In the genomic region with DNA sequence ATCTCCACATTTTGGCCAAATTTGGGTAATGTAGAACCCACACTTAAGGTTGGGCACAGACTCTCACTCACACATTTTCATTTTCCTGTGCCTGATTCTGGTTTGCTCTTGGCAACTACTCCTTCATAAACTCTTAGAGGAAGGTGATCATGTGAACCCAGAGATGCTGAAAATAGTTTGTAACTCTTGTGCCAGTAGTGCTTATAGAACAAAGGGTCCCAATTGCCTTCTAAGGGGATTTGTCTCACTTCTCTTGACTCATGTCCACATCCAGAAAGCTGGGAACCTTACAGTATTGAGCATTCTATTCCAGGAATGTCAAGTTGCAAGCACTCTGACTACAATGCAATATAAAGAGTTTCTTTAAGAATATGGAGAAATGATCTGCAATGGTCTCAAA, we compare ENCODE assay signal across 1 cellular context.
TF ChIP-seq lines count a peak whose summit lies in the region.

No MANE protein-coding gene starts in this region.

TF ChIP-seq in GM23338, 12 proteins besides CTCF, POLR2A, EP300 and RAD21:
- TF ChIP-seq ZNF462 (CRISPR knock-in tag; IDR thresholded peaks at IDR 0.05), result no peak
- TF ChIP-seq JUNB (IDR thresholded peaks at IDR 0.05; ENCODE audit: unreplicated experiment), result no peak
- TF ChIP-seq ZNF114 (CRISPR knock-in tag; IDR thresholded peaks at IDR 0.05), result no peak
- no peak for TF ChIP-seq STAT1 (IDR thresholded peaks at IDR 0.05; ENCODE audit: unreplicated experiment)
- no peak for TF ChIP-seq EZH2phosphoT487 (IDR thresholded peaks at IDR 0.05; ENCODE audit: unreplicated experiment)
- TF ChIP-seq ETS1 (IDR thresholded peaks at IDR 0.05), result no peak
- no peak for TF ChIP-seq NANOG (IDR thresholded peaks at IDR 0.05; ENCODE audit: borderline replicate concordance)
- no peak for TF ChIP-seq ZNF331 (CRISPR knock-in tag; IDR thresholded peaks at IDR 0.05; ENCODE audit: low read depth)
- no peak for TF ChIP-seq CREB1 (CRISPR knock-in tag; IDR thresholded peaks at IDR 0.05; ENCODE audit: low read depth)
- TF ChIP-seq POLR2AphosphoS5 (IDR thresholded peaks at IDR 0.05; ENCODE audit: low read depth), result no peak
- TF ChIP-seq EZH2 (IDR thresholded peaks at IDR 0.05; ENCODE audit: low read depth, unreplicated experiment), result no peak
- no peak for TF ChIP-seq REST (IDR thresholded peaks at IDR 0.05; ENCODE audit: unreplicated experiment)
TF ChIP-seq in GM23338: peak in this region for 0.
